13 cellular contexts compared by ENCODE assay signal in genomic region chr22:35568751-35569725, GRCh38. TPM values are rescaled to one million over a fixed set of nuclear protein-coding genes. Genes with fewer than 3 reads are reported as not detected.
DNase-seq lines count a peak whose midpoint lies in the region; ATAC-seq and TF ChIP-seq lines count a peak whose summit lies in the region.
"Had no signal": no experiment of that assay in that cellular context is flagged by ENCODE, and none has a peak within 500 bp of the region (broad histone marks: within the 10 kb centered on the region; RNA-seq: fewer than 3 reads in every experiment).

No MANE protein-coding gene starts in this region.

- H3K27ac ChIP-seq in mammary epithelial cell (ENCODE audit: insufficient read depth, low read depth, low read length) = no peak overlapping the region
- H3K27ac ChIP-seq: esophagus squamous epithelium, prostate gland, suprapubic skin had no signal

- no peak overlapping the region for H3K27ac Mint-ChIP-seq in T-helper 17 cell

- H3K9me3 ChIP-seq in mammary epithelial cell (replicated peaks; ENCODE audit: insufficient read depth, low read length) (no peaks in the 10 kb centered on the region), T-helper 17 cell (ENCODE audit: control insufficient read depth, low read length, poor library complexity, severe bottlenecking) (no peaks in the 10 kb centered on the region)
- H3K9me3 ChIP-seq: Caco-2, esophagus squamous epithelium, prostate gland, suprapubic skin had no signal

- in situ Hi-C loops in Caki2 (cut with HindIII; ENCODE audit: low pct_unique_long_range_greater_than_20kb, low sequenced_read_pairs) (no loop called here), mammary epithelial cell (cut with MboI; ENCODE audit: low sequenced_read_pairs in 2 of 2) (no loop called here)

- POLR2A ChIA-PET in GM10248 (lab: Yijun Ruan, JAX) = no interaction called here

- no peak overlapping the region for H3K4me3 Mint-ChIP-seq in T-helper 17 cell

- dilution Hi-C loops in mammary epithelial cell (cut with HindIII; ENCODE audit: low sequenced_read_pairs) = loop anchor here (5.0 kb wide), 2 partner anchors 48 to 82 kb away; partner anchors contain the start of gene MB

- H3K9ac ChIP-seq in mammary epithelial cell (ENCODE audit: insufficient read depth, low read length) = no peak overlapping the region

- ATAC-seq in T-helper 17 cell = no peak

- no peaks in the 10 kb centered on the region for H3K79me2 ChIP-seq in mammary epithelial cell (ENCODE audit: insufficient read depth, low read length)

- no peaks in the 10 kb centered on the region for H3K36me3 ChIP-seq in mammary epithelial cell (ENCODE audit: insufficient read depth, low read length)
- H3K36me3 ChIP-seq: esophagus squamous epithelium, prostate gland, suprapubic skin had no signal

- CTCF ChIA-PET in mammary epithelial cell (lab: Charles Lee; ENCODE audit: low non-redundant PET) = no interaction called here
- CTCF ChIA-PET in GM10248 (lab: Yijun Ruan, JAX) = interaction anchor here (1.9 to 2.0 kb wide), 3 partner anchors 14 to 218 kb away, joined by 5 to 10 read pairs (median 6); no protein-coding TSS in a partner anchor

- H3K4me1 Mint-ChIP-seq in T-helper 17 cell = peaks cover 5% of the 10 kb centered on the region

- no peaks in the 10 kb centered on the region for H4K20me1 ChIP-seq in mammary epithelial cell (ENCODE audit: insufficient read depth, low read length)

- intact Hi-C loops in mammary epithelial cell (cut with micrococcal nuclease) = no loop called here

- no TSS peak for BruUV-seq in mammary epithelial cell (replicated peaks; lab: Mats Ljungman, UMichigan)

- peak; percentile 63 for DNase-seq in Caki2 (ENCODE audit: low read depth)
- peak; percentile 19 for DNase-seq in NCI-H226
- peak; percentile 70 for DNase-seq in mammary epithelial cell
- peak; percentile 41 for DNase-seq in myocyte (ENCODE audit: low read depth)
- DNase-seq in T-helper 17 cell = no peak
- DNase-seq in GM10248 (ENCODE audit: extremely low spot score) = no peak
- no peak for DNase-seq in COLO668 (lab: John Stamatoyannopoulos, UW; ENCODE audit: unreplicated experiment)
- no peak for DNase-seq in NCI-H128 (lab: John Stamatoyannopoulos, UW; ENCODE audit: unreplicated experiment)
- DNase-seq: amygdala, Caco-2, esophagus squamous epithelium had no signal

- TF ChIP-seq CTCF in mammary epithelial cell (conservative IDR thresholded peaks at IDR 0.05 in 1 of 2, IDR thresholded peaks at IDR 0.05 in 1 of 2; ENCODE audit: extremely low read depth in 1 of 2, insufficient read depth in 1 of 2, low read depth in 1 of 2, low read length in 2 of 2) (no peak), GM10248 (IDR thresholded peaks at IDR 0.05; ENCODE audit: control extremely low read depth, extremely low read depth, low read depth, missing control alignments) (no peak)

- peak overlapping the region; percentile 24 for H2AFZ ChIP-seq in mammary epithelial cell (ENCODE audit: low read depth, low read length)

- no peak overlapping the region for H3K4me2 ChIP-seq in mammary epithelial cell (ENCODE audit: insufficient read depth, low read depth, low read length)

- WGBS in mammary epithelial cell (ENCODE audit: low coverage, missing lambda C conversion rate) = 80% methylated on average over 14 of the region's 17 CpGs

- peaks cover 13% of the 10 kb centered on the region for H3K4me1 ChIP-seq in mammary epithelial cell (ENCODE audit: insufficient read depth, low read length)
- H3K4me1 ChIP-seq: Caco-2, prostate gland had no signal

- H3K4me3 ChIP-seq in mammary epithelial cell (replicated peaks in 1 of 3; ENCODE audit: insufficient read depth in 1 of 3, low read depth in 2 of 3, low read length in 3 of 3) = no peak overlapping the region
- H3K4me3 ChIP-seq: esophagus squamous epithelium, prostate gland, suprapubic skin had no signal

- H3K27me3 ChIP-seq in mammary epithelial cell (ENCODE audit: insufficient read depth, low read length) = no peaks in the 10 kb centered on the region
- H3K27me3 ChIP-seq: suprapubic skin had no signal

- H3K36me3 Mint-ChIP-seq in T-helper 17 cell (ENCODE audit: low read depth) = no peaks in the 10 kb centered on the region

- H3K27me3 Mint-ChIP-seq in T-helper 17 cell = peaks cover 51% of the 10 kb centered on the region

RNA-seq across cellular contexts. Expression of gene RASD2, which starts 28.4 kb away (rescaled TPM):
- total RNA-seq in Caki2 (2014; rRNA removed; shearing (Covaris generic); ENCODE audit: low replicate concordance) = 0.09 and 0.10 TPM in 2 replicates
- total RNA-seq in mammary epithelial cell = 10 to 100 TPM in 1 of 2 donors, not detected in 1; 24.2 TPM
- 0.27 TPM for polyA plus RNA-seq in mammary epithelial cell
- not detected for polyA minus RNA-seq in mammary epithelial cell
- total RNA-seq in myocyte = 0.36 and 0.45 TPM in 2 replicates
- 0.37 TPM for polyA plus RNA-seq in myocyte (2012)
- 1 to 10 TPM in 1 of 2 donors, under 1 TPM in 1; 0.67 to 1.4 TPM for total RNA-seq in T-helper 17 cell

RNA-seq across cellular contexts. Expression of gene MB, which starts 48.1 kb away (rescaled TPM):
- 2.5 and 5.3 TPM in 2 replicates for total RNA-seq in Caki2 (2014; rRNA removed; shearing (Covaris generic); ENCODE audit: low replicate concordance)
- not detected for total RNA-seq in mammary epithelial cell
- not detected for polyA plus RNA-seq in mammary epithelial cell
- polyA minus RNA-seq in mammary epithelial cell = not detected
- 3.9 and 6.2 TPM in 2 replicates for total RNA-seq in myocyte
- polyA plus RNA-seq in myocyte (2012) = 1.8 TPM
- total RNA-seq in T-helper 17 cell = not detected

Comparison
In these comparisons a context has a peak if more than half of its experiments do, and no peak if none do; other contexts are left out.
1. DNase-seq: peak in Caki2 (single experiment), NCI-H226 (single experiment), mammary epithelial cell (single experiment) and myocyte (single experiment); none in T-helper 17 cell (0 of 3), GM10248 (single experiment), COLO668 (single experiment) and NCI-H128 (single experiment).